ENCODE assay signal across 8 cellular contexts in the genomic region with DNA sequence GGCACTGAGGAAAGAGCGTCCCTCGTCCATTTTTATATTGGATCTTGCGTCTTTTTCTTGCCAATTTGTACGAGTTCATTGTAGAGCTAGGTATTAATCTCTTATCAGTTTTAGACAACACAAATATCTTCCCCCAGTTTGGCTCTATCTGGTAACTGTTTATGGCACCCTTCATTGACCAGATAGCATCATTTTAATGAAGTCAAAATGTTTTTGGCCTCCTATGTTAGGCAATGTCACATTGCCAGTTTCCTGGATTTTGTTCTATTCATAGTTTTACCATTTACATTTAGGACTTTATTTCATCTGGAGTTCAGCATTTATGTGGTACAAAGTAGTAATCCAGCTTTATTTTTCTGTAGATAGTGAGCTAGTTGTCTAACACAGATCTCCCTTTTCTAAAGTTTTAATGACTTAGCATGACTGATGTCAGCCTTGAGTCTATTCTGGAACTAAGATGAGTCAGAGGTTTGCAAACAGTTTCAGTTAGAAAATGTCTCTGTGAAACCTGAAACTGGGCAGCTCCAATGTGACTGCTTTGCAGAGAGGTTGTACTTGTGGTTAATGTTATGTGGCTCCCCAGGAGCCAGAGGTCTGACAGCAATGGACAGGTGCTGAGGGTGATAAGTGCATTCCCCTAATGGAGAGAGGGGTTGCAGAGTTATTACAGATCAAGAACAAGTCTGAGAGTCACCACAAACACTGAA. TPM values are rescaled to one million over a fixed set of nuclear protein-coding genes. Genes with fewer than 3 reads are reported as not detected.
A peak's percentile ranks its signal among the peaks of the same experiment; 100 is the strongest.
DNase-seq lines count a peak whose midpoint lies in the region; ATAC-seq and TF ChIP-seq lines count a peak whose summit lies in the region.

No MANE protein-coding gene starts in this region.

- no peaks in the 10 kb centered on the region for H3K27me3 ChIP-seq in GM06990 (replicated peaks; ENCODE audit: control insufficient read depth, insufficient read depth, low read length)
- H3K27me3 ChIP-seq in skeletal muscle tissue (ENCODE audit: control insufficient read depth in 3 of 3, insufficient read depth in 3 of 3, low read length in 3 of 3), result no peaks in the 10 kb centered on the region
- no peaks in the 10 kb centered on the region for H3K27me3 ChIP-seq in gastroesophageal sphincter
- no peaks in the 10 kb centered on the region for H3K27me3 ChIP-seq in A673 (replicated peaks; ENCODE audit: insufficient read depth, low read depth, low read length, poor library complexity)

- TF ChIP-seq CTCF in GM06990 (IDR thresholded peaks at IDR 0.05; ENCODE audit: insufficient read depth, low read length, poor library complexity, severe bottlenecking) (no peak), gastroesophageal sphincter (IDR thresholded peaks at IDR 0.05) (no peak), A673 (conservative IDR thresholded peaks at IDR 0.05; ENCODE audit: low read depth, low read length) (no peak)

- H3K36me3 ChIP-seq in GM06990 (ENCODE audit: control insufficient read depth, insufficient read depth, low read length) (no peaks in the 10 kb centered on the region), skeletal muscle tissue (ENCODE audit: control insufficient read depth in 3 of 3, insufficient read depth in 3 of 3, low read length in 3 of 3) (no peaks in the 10 kb centered on the region), gastroesophageal sphincter (no peaks in the 10 kb centered on the region), A673 (ENCODE audit: insufficient read depth, low read length, poor library complexity, severe bottlenecking) (no peaks in the 10 kb centered on the region)

- peak overlapping the region; percentile 90 for H3K27ac ChIP-seq in skeletal muscle tissue (ENCODE audit: low read depth, low read length)
- H3K27ac ChIP-seq in gastroesophageal sphincter, result peak overlapping the region in 1 of 4 donors; percentile 3
- H3K27ac ChIP-seq in A673 (ENCODE audit: low read depth, low read length, poor library complexity, severe bottlenecking), result no peak overlapping the region

- H3K9me3 ChIP-seq in skeletal muscle tissue (ENCODE audit: control insufficient read depth in 3 of 3, low read length in 3 of 3) (peaks cover 0 to 3% (median 2%) of the 10 kb centered on the region in 3 donors), gastroesophageal sphincter (peaks cover 0 to 20% (median 0%) of the 10 kb centered on the region in 3 donors), A673 (ENCODE audit: low read depth, low read length, poor library complexity, severe bottlenecking) (no peaks in the 10 kb centered on the region)

- H3K4me1 ChIP-seq in skeletal muscle tissue (ENCODE audit: control insufficient read depth in 3 of 3, insufficient read depth in 3 of 3, low read length in 3 of 3), result peaks cover 26 to 55% (median 34%) of the 10 kb centered on the region in 3 donors
- peaks cover 0 to 17% (median 0%) of the 10 kb centered on the region in 3 donors for H3K4me1 ChIP-seq in gastroesophageal sphincter
- H3K4me1 ChIP-seq in A673 (ENCODE audit: insufficient read depth, low read length, poor library complexity, severe bottlenecking), result no peaks in the 10 kb centered on the region

- POLR2A ChIA-PET in A673 (lab: Charles Lee; ENCODE audit: low non-redundant PET), result no interaction called here

- H3K4me3 ChIP-seq in GM06990 (replicated peaks; ENCODE audit: low read depth, low read length), result no peak overlapping the region
- peak overlapping the region in 1 of 3 donors; percentile 7 for H3K4me3 ChIP-seq in skeletal muscle tissue (ENCODE audit: low read length in 3 of 3)
- no peak overlapping the region for H3K4me3 ChIP-seq in gastroesophageal sphincter
- H3K4me3 ChIP-seq in A673 (ENCODE audit: low read depth, low read length, poor library complexity, severe bottlenecking), result no peak overlapping the region

- BruUV-seq in A673 (replicated peaks; lab: Mats Ljungman, UMichigan), result no TSS peak

- intact Hi-C loops in A673 (cut with micrococcal nuclease; ENCODE audit: unreplicated experiment), result no loop called here

- no peak for TF ChIP-seq POLR2A in gastroesophageal sphincter (IDR thresholded peaks at IDR 0.05)

- CTCF ChIA-PET in A673 (lab: Charles Lee), result no interaction called here

- DNase-seq in GM06990 (ENCODE audit: extremely low read depth, insufficient read length), result peak; percentile 66
- peak; percentile 43 for DNase-seq in SIG-M5 (lab: John Stamatoyannopoulos, UW)
- DNase-seq in fibroblast of gingiva (ENCODE audit: low read depth), result peak; percentile 69
- DNase-seq in A673 (ENCODE audit: low spot score), result no peak

- WGBS in gastroesophageal sphincter (ENCODE audit: low coverage in 1 of 2), 2 donors, result 89 to 91% methylated on average over 4 of the region's 4 CpGs

- no peak for TF ChIP-seq EP300 in gastroesophageal sphincter (IDR thresholded peaks at IDR 0.05)

- ATAC-seq in GM21360 (IDR thresholded peaks at IDR 0.05; ENCODE audit: unreplicated experiment) (peak; percentile 99), HG03520 (IDR thresholded peaks at IDR 0.05; ENCODE audit: unreplicated experiment) (peak; percentile 98), gastroesophageal sphincter (no peak)

- peak overlapping the region; percentile 36 to 40 (median 40) for H3K9ac ChIP-seq in skeletal muscle tissue (ENCODE audit: low read depth in 1 of 3, low read length in 3 of 3)

RNA-seq across cellular contexts. Expression of a gene that starts 5.3 kb away (rescaled TPM):
- total RNA-seq in skeletal muscle tissue (27.1 TPM), gastroesophageal sphincter (10 to 100 TPM; 18.1 to 25.4 (median 22.2) TPM), A673 (2021) (not detected in 2 replicates)

RNA-seq across cellular contexts. Expression of a gene that starts 49.7 kb away (rescaled TPM):
- total RNA-seq in skeletal muscle tissue (0.52 TPM), gastroesophageal sphincter (1 to 10 TPM; 1.1 to 6.2 (median 4.0) TPM), A673 (2021) (0.21 TPM in 1 of 2 replicates, not detected in the other)

Comparison
In these comparisons a context has a peak if more than half of its experiments do, and no peak if none do; other contexts are left out.
1. RNA of a gene that starts 5.3 kb away (total RNA-seq): 27.1 TPM in skeletal muscle tissue (single experiment) and 18.1 to 25.4 TPM in gastroesophageal sphincter; not detected in A673; every median in the first group is over 10 times any median in the second.